Comparison of ENCODE assay signal across 8 cellular contexts in genomic region chr11:47177229-47177845, GRCh38. TPM values are rescaled to one million over a fixed set of nuclear protein-coding genes. Genes with fewer than 3 reads are reported as not detected.
DNase-seq lines count a peak whose midpoint lies in the region; ATAC-seq and TF ChIP-seq lines count a peak whose summit lies in the region.

No MANE protein-coding gene starts in this region.

- no peaks in the 10 kb centered on the region for H3K27me3 ChIP-seq in RWPE2 (ENCODE audit: insufficient read depth, poor library complexity, severe bottlenecking)
- no peaks in the 10 kb centered on the region for H3K27me3 ChIP-seq in parathyroid adenoma (ENCODE audit: control insufficient read depth, insufficient read depth, low read length)

- H3K36me3 ChIP-seq in RWPE2 (ENCODE audit: low read depth) (peaks cover 49% of the 10 kb centered on the region), parathyroid adenoma (ENCODE audit: control insufficient read depth, insufficient read depth, low read length) (no peaks in the 10 kb centered on the region), urinary bladder (ENCODE audit: insufficient read depth) (peaks cover 2% of the 10 kb centered on the region)

- H3K4me3 ChIP-seq in RWPE2 (ENCODE audit: severe bottlenecking) (peak overlapping the region; percentile 73), parathyroid adenoma (ENCODE audit: low read depth, low read length) (peak overlapping the region; percentile 86), urinary bladder (ENCODE audit: low read depth, low read length) (peak overlapping the region; percentile 49)

- intact Hi-C loops in Right ventricle myocardium inferior (cut with DNase I), result loop anchor here (1.0 to 5.0 kb wide), 3 partner anchors 35 to 178 kb away; partner anchors contain the start of genes ACP2 and DDB2

- H3K4me2 ChIP-seq in parathyroid adenoma (ENCODE audit: low read length), result peak overlapping the region; percentile 96

- H3K9ac ChIP-seq in parathyroid adenoma, result peak overlapping the region; percentile 76

- peak; percentile 53 for ATAC-seq in GM21723 (IDR thresholded peaks at IDR 0.05; ENCODE audit: unreplicated experiment)
- peak; percentile 44 for ATAC-seq in RWPE2 (ENCODE audit: low read depth)
- peak; percentile 63 for ATAC-seq in Right ventricle myocardium inferior

- DNase-seq in EL, result peak; percentile 83
- peak; percentile 59 for DNase-seq in KG1 (lab: John Stamatoyannopoulos, UW)
- no peak for DNase-seq in RWPE2 (ENCODE audit: low spot score)
- peak; percentile 74 for DNase-seq in activated naive CD8-positive, alpha-beta T cell treated with anti-CD3 and anti-CD28 coated beads for 36 hours
- peak; percentile 76 for DNase-seq in Right ventricle myocardium inferior (ENCODE audit: missing footprints)

- peak overlapping the region; percentile 98 for H3K4me3 Mint-ChIP-seq in activated naive CD8-positive, alpha-beta T cell treated with anti-CD3 and anti-CD28 coated beads for 36 hours

- TF ChIP-seq CTCF in RWPE2 (IDR thresholded peaks at IDR 0.05; ENCODE audit: poor library complexity, severe bottlenecking) (peak; percentile 87), parathyroid adenoma (IDR thresholded peaks at IDR 0.05) (peak; percentile 52)

- peaks cover 11% of the 10 kb centered on the region for H3K36me3 Mint-ChIP-seq in activated naive CD8-positive, alpha-beta T cell treated with anti-CD3 and anti-CD28 coated beads for 36 hours

- H3K27me3 Mint-ChIP-seq in activated naive CD8-positive, alpha-beta T cell treated with anti-CD3 and anti-CD28 coated beads for 36 hours, result peaks cover 7% of the 10 kb centered on the region

- H3K27ac Mint-ChIP-seq in activated naive CD8-positive, alpha-beta T cell treated with anti-CD3 and anti-CD28 coated beads for 36 hours, result peak overlapping the region; percentile 99

- H3K4me1 ChIP-seq in RWPE2 (ENCODE audit: insufficient read depth, poor library complexity, severe bottlenecking) (no peaks in the 10 kb centered on the region), parathyroid adenoma (peaks cover 6% of the 10 kb centered on the region), urinary bladder (ENCODE audit: insufficient read depth) (no peaks in the 10 kb centered on the region)

- peaks cover 33% of the 10 kb centered on the region for H3K79me2 ChIP-seq in parathyroid adenoma

- H3K27ac ChIP-seq in RWPE2 (ENCODE audit: poor library complexity, severe bottlenecking), result peak overlapping the region; percentile 65
- peak overlapping the region; percentile 98 for H3K27ac ChIP-seq in parathyroid adenoma
- peak overlapping the region; percentile 97 for H3K27ac ChIP-seq in urinary bladder (ENCODE audit: low read depth)

- peaks cover 40% of the 10 kb centered on the region for H3K4me1 Mint-ChIP-seq in activated naive CD8-positive, alpha-beta T cell treated with anti-CD3 and anti-CD28 coated beads for 36 hours

- WGBS in urinary bladder, result 4% methylated on average over 21 of the region's 21 CpGs

- H3K9me3 ChIP-seq in RWPE2 (ENCODE audit: severe bottlenecking), result no peaks in the 10 kb centered on the region
- no peaks in the 10 kb centered on the region for H3K9me3 ChIP-seq in parathyroid adenoma (ENCODE audit: control insufficient read depth, low read length)

- no peaks in the 10 kb centered on the region for H3K9me3 Mint-ChIP-seq in activated naive CD8-positive, alpha-beta T cell treated with anti-CD3 and anti-CD28 coated beads for 36 hours

- H2AFZ ChIP-seq in parathyroid adenoma, result peak overlapping the region; percentile 97

RNA-seq across cellular contexts. Expression of gene ARFGAP2, which starts 0.7 kb away (rescaled TPM):
- total RNA-seq in activated naive CD8-positive, alpha-beta T cell treated with anti-CD3 and anti-CD28 coated beads for 36 hours, result 10 to 100 TPM; 87.6 to 92.6 TPM
- 45.8 TPM for total RNA-seq in Right ventricle myocardium inferior
- 77.1 TPM for total RNA-seq in urinary bladder
- 81.8 TPM for polyA plus RNA-seq in urinary bladder

RNA-seq across cellular contexts. Expression of gene PACSIN3, which starts 8.9 kb away (rescaled TPM):
- 1 to 10 TPM; 6.8 to 7.0 TPM for total RNA-seq in activated naive CD8-positive, alpha-beta T cell treated with anti-CD3 and anti-CD28 coated beads for 36 hours
- 177 TPM for total RNA-seq in Right ventricle myocardium inferior
- total RNA-seq in urinary bladder, result 14.9 TPM
- polyA plus RNA-seq in urinary bladder, result 33.9 TPM

RNA-seq across cellular contexts. Expression of gene DDB2, which starts 37.4 kb away (rescaled TPM):
- 100 to 1,000 TPM; 111 to 112 TPM for total RNA-seq in activated naive CD8-positive, alpha-beta T cell treated with anti-CD3 and anti-CD28 coated beads for 36 hours
- 10.3 TPM for total RNA-seq in Right ventricle myocardium inferior
- total RNA-seq in urinary bladder, result 11.9 TPM
- polyA plus RNA-seq in urinary bladder, result 23.8 TPM

Comparison
In these comparisons a context has a peak if more than half of its experiments do, and no peak if none do; other contexts are left out.
1. RNA of gene PACSIN3, which starts 8.9 kb away (total RNA-seq): 177 TPM in Right ventricle myocardium inferior (single experiment); 14.9 TPM in urinary bladder (single experiment) and 6.8 to 7.0 TPM in activated naive CD8-positive, alpha-beta T cell treated with anti-CD3 and anti-CD28 coated beads for 36 hours; every median in the first group is over 10 times any median in the second.
2. Peak in every context shown above with its lines, with median percentiles within 50 percentile points of each other: ATAC-seq, H3K27ac ChIP-seq and H3K4me3 ChIP-seq.